8 cellular contexts compared by ENCODE assay signal in the genomic region with DNA sequence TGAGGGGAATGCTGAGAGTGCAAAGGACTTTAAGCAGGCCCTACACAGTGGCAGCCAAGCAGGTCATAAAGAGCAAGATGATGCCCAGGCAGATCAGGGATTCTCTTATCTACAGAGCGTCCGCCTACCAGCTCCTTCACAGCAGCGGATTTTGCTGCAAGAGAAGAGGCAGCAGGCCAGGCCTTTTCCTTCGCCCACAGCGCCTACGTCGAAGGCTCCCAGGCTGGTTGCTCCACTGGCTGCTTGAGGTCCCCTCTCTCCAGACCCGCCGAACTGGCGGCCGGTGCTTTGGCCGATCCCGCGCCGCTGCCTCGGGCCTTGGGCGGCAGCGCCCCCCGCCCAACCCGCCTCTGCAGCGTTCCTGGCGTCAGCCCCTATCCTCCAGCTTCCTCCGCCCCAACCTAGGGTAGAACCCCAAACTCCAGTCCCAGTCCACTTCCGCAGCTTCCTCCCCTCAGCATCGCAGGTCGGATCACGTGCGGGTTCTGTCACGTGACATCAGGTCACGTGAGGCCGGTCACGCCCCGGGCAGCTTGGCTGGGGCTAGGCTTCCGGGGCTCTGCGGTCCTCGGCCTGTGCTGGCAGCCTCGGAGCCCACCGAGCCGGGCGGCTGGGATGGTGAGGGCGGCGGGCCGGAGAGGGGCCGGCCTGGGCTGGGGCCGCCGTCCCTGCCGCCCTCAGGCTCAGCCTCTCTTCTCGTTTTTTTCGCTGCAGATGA. TPM values are rescaled to one million over a fixed set of nuclear protein-coding genes. Genes with fewer than 3 reads are reported as not detected.
A peak's percentile ranks its signal among the peaks of the same experiment; 100 is the strongest.
DNase-seq lines count a peak whose midpoint lies in the region; ATAC-seq and TF ChIP-seq lines count a peak whose summit lies in the region.
"Not testable (repeated sequence)": the region's sequence is repeated elsewhere in the genome, so short reads cannot be mapped to it uniquely, and the experiment has no call there.

WASHC2C (plus strand) TSS at position 564 of the 718 bp plus-strand sequence; CDS start at position 616, 52 bp downstream.

- not testable (repeated sequence) for H3K27me3 Mint-ChIP-seq in nephron (ENCODE audit: low read depth)

- peak; percentile 92 for ATAC-seq in stimulated activated naive CD8-positive, alpha-beta T cell treated with anti-CD3 and anti-CD28 coated beads, Interleukin-15, Interleukin-2, amounts not matched to agents 100 U/mL and 50 U/mL, for 24 hours

- TF ChIP-seq CTCF in fibroblast of villous mesenchyme (IDR thresholded peaks at IDR 0.05; ENCODE audit: insufficient read depth, low read depth, low read length); nephron (IDR thresholded peaks at IDR 0.05; ENCODE audit: unreplicated experiment in 3 of 3): not testable (repeated sequence)

- H3K36me3 ChIP-seq in MG63, result not testable (repeated sequence)

- not testable (repeated sequence) for H3K4me1 Mint-ChIP-seq in nephron

- DNase-seq in GDM1 (lab: John Stamatoyannopoulos, UW) (peak; percentile 87), HCEC 1CT (peak; percentile 42), MG63 (peak; percentile 89), SK-N-DZ (ENCODE audit: low spot score) (peak; percentile 89), fibroblast of villous mesenchyme (ENCODE audit: low read depth) (peak; percentile 53)
- DNase-seq in activated naive CD4-positive, alpha-beta T cell (lab: John Stamatoyannopoulos, UW), result peak; percentile 97 to 99 (median 98)
- DNase-seq in stimulated activated naive CD8-positive, alpha-beta T cell treated with anti-CD3 and anti-CD28 coated beads, Interleukin-15, Interleukin-2, amounts not matched to agents 100 U/mL and 50 U/mL, for 24 hours, result peak; percentile 96

- H3K27ac Mint-ChIP-seq in nephron, result peak within 1 kb of the TSS in 1 of 3 experiments; percentile 68

- peak within 1 kb of the TSS; percentile 86 to 89 (median 89) for H3K4me3 Mint-ChIP-seq in nephron

- peak within 1 kb of the TSS; percentile 87 for H3K4me3 ChIP-seq in MG63
- peak within 1 kb of the TSS; percentile 67 for H3K4me3 ChIP-seq in fibroblast of villous mesenchyme (ENCODE audit: low read depth, low read length)

- not testable (repeated sequence) for H3K36me3 Mint-ChIP-seq in nephron (ENCODE audit: low read depth)

- H3K9me3 Mint-ChIP-seq in nephron, result not testable (repeated sequence)

- H3K27me3 ChIP-seq in MG63, result not testable (repeated sequence)

- H3K9me3 ChIP-seq in MG63, result not testable (repeated sequence)

RNA-seq across cellular contexts. Expression of gene WASHC2C, which starts in this region (rescaled TPM):
- 21.6 and 23.6 TPM in 2 replicates for total RNA-seq in MG63 (2014; rRNA removed; shearing (Covaris generic); ENCODE audit: low replicate concordance)
- polyA plus RNA-seq in SK-N-DZ (2014; cell fraction: cytosol; rRNA removed), result 15.9 and 21.1 TPM in 2 replicates
- polyA plus RNA-seq in SK-N-DZ (2014; cell fraction: nucleus; rRNA removed), result 53.9 and 77.5 TPM in 2 replicates
- 47.9 and 55.7 TPM in 2 replicates for total RNA-seq in fibroblast of villous mesenchyme

Comparison
In these comparisons a context has a peak if more than half of its experiments do, and no peak if none do; other contexts are left out.
1. Peak in every context shown above with its lines: DNase-seq, ATAC-seq and H3K4me3 ChIP-seq.
2. DNase-seq: peak in every context shown above with its lines; median percentile 98 in activated naive CD4-positive, alpha-beta T cell; 96 in stimulated activated naive CD8-positive, alpha-beta T cell treated with anti-CD3 and anti-CD28 coated beads, Interleukin-15, Interleukin-2, amounts not matched to agents 100 U/mL and 50 U/mL, for 24 hours; 89 in MG63; 89 in SK-N-DZ; 87 in GDM1; 53 in fibroblast of villous mesenchyme; 42 in HCEC 1CT.